1 cellular context compared by ENCODE assay signal in genomic region chr20:44028868-44029847, GRCh38.
TF ChIP-seq lines count a peak whose summit lies in the region.

No MANE protein-coding gene starts in this region.

TF ChIP-seq in GM23338, 12 proteins besides CTCF, POLR2A, EP300 and RAD21 (continued from another document):
- TF ChIP-seq ZNF462 (CRISPR knock-in tag; IDR thresholded peaks at IDR 0.05): no peak
- TF ChIP-seq REST (IDR thresholded peaks at IDR 0.05; ENCODE audit: unreplicated experiment): no peak
- no peak for TF ChIP-seq STAT1 (IDR thresholded peaks at IDR 0.05; ENCODE audit: unreplicated experiment)
- TF ChIP-seq EZH2phosphoT487 (IDR thresholded peaks at IDR 0.05; ENCODE audit: unreplicated experiment): no peak
- no peak for TF ChIP-seq POLR2AphosphoS5 (IDR thresholded peaks at IDR 0.05; ENCODE audit: low read depth)
- no peak for TF ChIP-seq EZH2 (IDR thresholded peaks at IDR 0.05; ENCODE audit: low read depth, unreplicated experiment)
- no peak for TF ChIP-seq JUNB (IDR thresholded peaks at IDR 0.05; ENCODE audit: unreplicated experiment)
- TF ChIP-seq NANOG (IDR thresholded peaks at IDR 0.05; ENCODE audit: borderline replicate concordance): no peak
- no peak for TF ChIP-seq CREB1 (CRISPR knock-in tag; IDR thresholded peaks at IDR 0.05; ENCODE audit: low read depth)
- no peak for TF ChIP-seq ZNF331 (CRISPR knock-in tag; IDR thresholded peaks at IDR 0.05; ENCODE audit: low read depth)
TF ChIP-seq in GM23338: peak in this region for 0.
